ENCODE assay signal across 2 cellular contexts in the genomic region with DNA sequence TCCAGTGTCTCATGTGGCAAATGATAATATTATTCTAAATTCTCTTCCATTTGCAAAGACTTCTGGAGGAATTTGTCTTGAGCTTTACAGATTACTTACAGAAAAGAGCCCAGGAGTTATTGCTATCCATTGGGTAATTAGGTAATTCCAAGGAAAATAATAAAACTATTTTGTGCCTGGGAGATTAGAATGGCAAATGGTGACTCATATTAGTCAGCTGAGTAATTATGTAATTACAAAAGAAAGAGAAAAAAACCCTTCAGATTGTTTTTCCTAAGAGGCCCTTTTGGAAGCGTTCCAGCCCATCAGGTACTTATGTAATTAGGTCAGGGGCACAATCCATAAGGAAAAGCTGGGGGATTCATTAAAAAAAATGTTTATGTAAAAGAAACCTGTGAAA.
TF ChIP-seq lines count a peak whose summit lies in the region.

No MANE protein-coding gene starts in this region.

TF ChIP-seq in SK-N-SH treated with all-trans-retinoic acid at 6 μM for 48 hours, 23 proteins besides CTCF, POLR2A, EP300 and RAD21:
- TF ChIP-seq ESRRG (CRISPR knock-in tag; IDR thresholded peaks at IDR 0.05) (no peak), ZFP3 (CRISPR knock-in tag; IDR thresholded peaks at IDR 0.05) (no peak), OSR1 (CRISPR knock-in tag; IDR thresholded peaks at IDR 0.05) (no peak), ISL1 (CRISPR knock-in tag; IDR thresholded peaks at IDR 0.05) (peak; percentile 78)

TF ChIP-seq in SK-N-SH, 30 proteins besides CTCF, POLR2A, EP300 and RAD21:
- TF ChIP-seq MAX (IDR thresholded peaks at IDR 0.05; ENCODE audit: low read depth) (no peak), EZH2phosphoT487 (IDR thresholded peaks at IDR 0.05; ENCODE audit: borderline replicate concordance, low read depth) (no peak), FOXM1 (IDR thresholded peaks at IDR 0.05; ENCODE audit: low read depth) (no peak), GATA2 (CRISPR knock-in tag; IDR thresholded peaks at IDR 0.05) (no peak), PBX3 (IDR thresholded peaks at IDR 0.05) (no peak), FOXJ3 (CRISPR knock-in tag; IDR thresholded peaks at IDR 0.05) (no peak), MEF2A (IDR thresholded peaks at IDR 0.05; ENCODE audit: borderline replicate concordance, low read depth) (no peak), TEAD4 (IDR thresholded peaks at IDR 0.05; ENCODE audit: borderline replicate concordance, insufficient read depth) (no peak), FOSL2 (IDR thresholded peaks at IDR 0.05; ENCODE audit: borderline replicate concordance, low read depth) (no peak), MXI1 (IDR thresholded peaks at IDR 0.05; ENCODE audit: low read depth, low read length) (no peak), SMC3 (IDR thresholded peaks at IDR 0.05; ENCODE audit: low read depth, low read length) (no peak), ELF1 (IDR thresholded peaks at IDR 0.05) (no peak), TAF1 (IDR thresholded peaks at IDR 0.05; ENCODE audit: borderline replicate concordance, low read depth, low read length) (no peak), JUND (IDR thresholded peaks at IDR 0.05) (no peak), SIN3A (IDR thresholded peaks at IDR 0.05; ENCODE audit: borderline replicate concordance, low read depth, low read length) (no peak), RFX5 (IDR thresholded peaks at IDR 0.05; ENCODE audit: low read length) (no peak), RCOR1 (IDR thresholded peaks at IDR 0.05; ENCODE audit: low read length) (no peak)
- TF ChIP-seq, protein P1, sequence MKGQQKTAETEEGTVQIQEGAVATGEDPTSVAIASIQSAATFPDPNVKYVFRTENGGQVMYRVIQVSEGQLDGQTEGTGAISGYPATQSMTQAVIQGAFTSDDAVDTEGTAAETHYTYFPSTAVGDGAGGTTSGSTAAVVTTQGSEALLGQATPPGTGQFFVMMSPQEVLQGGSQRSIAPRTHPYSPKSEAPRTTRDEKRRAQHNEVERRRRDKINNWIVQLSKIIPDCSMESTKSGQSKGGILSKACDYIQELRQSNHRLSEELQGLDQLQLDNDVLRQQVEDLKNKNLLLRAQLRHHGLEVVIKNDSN (IDR thresholded peaks at IDR 0.05; ENCODE audit: borderline replicate concordance, low read depth): no peak
- TF ChIP-seq, protein P2, sequence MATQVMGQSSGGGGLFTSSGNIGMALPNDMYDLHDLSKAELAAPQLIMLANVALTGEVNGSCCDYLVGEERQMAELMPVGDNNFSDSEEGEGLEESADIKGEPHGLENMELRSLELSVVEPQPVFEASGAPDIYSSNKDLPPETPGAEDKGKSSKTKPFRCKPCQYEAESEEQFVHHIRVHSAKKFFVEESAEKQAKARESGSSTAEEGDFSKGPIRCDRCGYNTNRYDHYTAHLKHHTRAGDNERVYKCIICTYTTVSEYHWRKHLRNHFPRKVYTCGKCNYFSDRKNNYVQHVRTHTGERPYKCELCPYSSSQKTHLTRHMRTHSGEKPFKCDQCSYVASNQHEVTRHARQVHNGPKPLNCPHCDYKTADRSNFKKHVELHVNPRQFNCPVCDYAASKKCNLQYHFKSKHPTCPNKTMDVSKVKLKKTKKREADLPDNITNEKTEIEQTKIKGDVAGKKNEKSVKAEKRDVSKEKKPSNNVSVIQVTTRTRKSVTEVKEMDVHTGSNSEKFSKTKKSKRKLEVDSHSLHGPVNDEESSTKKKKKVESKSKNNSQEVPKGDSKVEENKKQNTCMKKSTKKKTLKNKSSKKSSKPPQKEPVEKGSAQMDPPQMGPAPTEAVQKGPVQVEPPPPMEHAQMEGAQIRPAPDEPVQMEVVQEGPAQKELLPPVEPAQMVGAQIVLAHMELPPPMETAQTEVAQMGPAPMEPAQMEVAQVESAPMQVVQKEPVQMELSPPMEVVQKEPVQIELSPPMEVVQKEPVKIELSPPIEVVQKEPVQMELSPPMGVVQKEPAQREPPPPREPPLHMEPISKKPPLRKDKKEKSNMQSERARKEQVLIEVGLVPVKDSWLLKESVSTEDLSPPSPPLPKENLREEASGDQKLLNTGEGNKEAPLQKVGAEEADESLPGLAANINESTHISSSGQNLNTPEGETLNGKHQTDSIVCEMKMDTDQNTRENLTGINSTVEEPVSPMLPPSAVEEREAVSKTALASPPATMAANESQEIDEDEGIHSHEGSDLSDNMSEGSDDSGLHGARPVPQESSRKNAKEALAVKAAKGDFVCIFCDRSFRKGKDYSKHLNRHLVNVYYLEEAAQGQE (IDR thresholded peaks at IDR 0.05; ENCODE audit: low read depth, low read length): no peak
TF ChIP-seq in SK-N-SH: peak in this region for 0.
